8 cellular contexts compared by ENCODE assay signal in genomic region chr1:36148821-36149236, GRCh38. TPM values are rescaled to one million over a fixed set of nuclear protein-coding genes. Genes with fewer than 3 reads are reported as not detected.
DNase-seq lines count a peak whose midpoint lies in the region; ATAC-seq and TF ChIP-seq lines count a peak whose summit lies in the region.

No MANE protein-coding gene starts in this region.

- POLR2A ChIA-PET in CD4-positive, alpha-beta T cell (lab: Charles Lee): interaction anchor here (0.5 to 5.1 kb wide), 21 partner anchors 9 to 1326 kb away, joined by 3 to 194 read pairs (median 5); partner anchors contain the start of genes AGO3, SH3D21, STK40 and THRAP3

- H3K4me3 ChIP-seq in Karpas-422 (ENCODE audit: low read length): peak overlapping the region; percentile 82
- H3K4me3 ChIP-seq in ectodermal cell (ENCODE audit: insufficient read depth, low read depth, low read length): peak overlapping the region; percentile 77
- H3K4me3 ChIP-seq in neural cell (ENCODE audit: low read length): peak overlapping the region; percentile 83

- WGBS in ectodermal cell, 2 experiments: 11 to 14% methylated on average over 16 of the region's 16 CpGs

- no peaks in the 10 kb centered on the region for H3K27me3 Mint-ChIP-seq in CD4-positive, alpha-beta T cell

- TF ChIP-seq EP300 in neural cell (conservative IDR thresholded peaks at IDR 0.05; ENCODE audit: poor library complexity, severe bottlenecking): no peak

- peaks cover 72% of the 10 kb centered on the region for H3K4me1 Mint-ChIP-seq in CD4-positive, alpha-beta T cell (ENCODE audit: low read depth)

- H3K36me3 ChIP-seq in Karpas-422 (ENCODE audit: insufficient read depth, low read length) (peaks cover 12% of the 10 kb centered on the region), ectodermal cell (ENCODE audit: control insufficient read depth, insufficient read depth, low read length) (no peaks in the 10 kb centered on the region), neural cell (ENCODE audit: insufficient read depth, low read length) (no peaks in the 10 kb centered on the region)

- DNase-seq in CD4-positive, alpha-beta T cell: no peak
- no peak for DNase-seq in Karpas-422
- DNase-seq in DMS79 (lab: John Stamatoyannopoulos, UW): no peak

- no peaks in the 10 kb centered on the region for H3K27me3 ChIP-seq in CD4-positive, alpha-beta T cell (ENCODE audit: control insufficient read depth, insufficient read depth, low read length)
- H3K27me3 ChIP-seq in Karpas-422 (ENCODE audit: low read length): no peaks in the 10 kb centered on the region
- peaks cover 10% of the 10 kb centered on the region for H3K27me3 ChIP-seq in ectodermal cell (ENCODE audit: control insufficient read depth, insufficient read depth, low read length, poor library complexity, severe bottlenecking)
- no peaks in the 10 kb centered on the region for H3K27me3 ChIP-seq in neural cell (ENCODE audit: insufficient read depth, low read depth, low read length)

- H3K9me3 Mint-ChIP-seq in CD4-positive, alpha-beta T cell: no peaks in the 10 kb centered on the region

- H3K27ac Mint-ChIP-seq in CD4-positive, alpha-beta T cell: peak overlapping the region; percentile 95

- H3K27ac ChIP-seq in CD4-positive, alpha-beta T cell (ENCODE audit: low read depth, low read length): peak overlapping the region; percentile 92
- no peak overlapping the region; the same call in 1 of the 2 replicates for H3K27ac ChIP-seq in Karpas-422 (ENCODE audit: low read length)
- H3K27ac ChIP-seq in ectodermal cell (ENCODE audit: insufficient read depth, low read depth, low read length, poor library complexity, severe bottlenecking): peak overlapping the region; percentile 82
- peak overlapping the region; percentile 67 for H3K27ac ChIP-seq in neural cell (ENCODE audit: low read length)

- ATAC-seq in CD4-positive, alpha-beta T cell (ENCODE audit: poor library complexity): no peak
- ATAC-seq in HG02970 (IDR thresholded peaks at IDR 0.05; ENCODE audit: low FRiP score, unreplicated experiment) (no peak), HG03039 (IDR thresholded peaks at IDR 0.05; ENCODE audit: unreplicated experiment) (no peak), esophagus mucosa (no peak)

- peaks cover 8% of the 10 kb centered on the region for H3K36me3 Mint-ChIP-seq in CD4-positive, alpha-beta T cell (ENCODE audit: low read depth)

- H3K79me2 ChIP-seq in Karpas-422 (ENCODE audit: low read length): peaks cover 43% of the 10 kb centered on the region
- peaks cover 9% of the 10 kb centered on the region for H3K79me2 ChIP-seq in neural cell (replicated peaks; ENCODE audit: insufficient read depth, low read length)

- no peaks in the 10 kb centered on the region for H3K9me3 ChIP-seq in CD4-positive, alpha-beta T cell (ENCODE audit: control insufficient read depth, low read length)
- H3K9me3 ChIP-seq in Karpas-422 (ENCODE audit: low read length) (no peaks in the 10 kb centered on the region; the same call in 1 of the 2 replicates), ectodermal cell (ENCODE audit: control insufficient read depth, low read length) (no peaks in the 10 kb centered on the region), neural cell (ENCODE audit: low read length) (no peaks in the 10 kb centered on the region)

- intact Hi-C loops in CD4-positive, alpha-beta T cell (cut with DNase I, micrococcal nuclease): loop anchor here (1.0 to 5.0 kb wide), 10 partner anchors 13 to 272 kb away; partner anchors contain the start of genes THRAP3 (in 2 of the 2), ADPRS (in 1 of the 2), AGO3 (in 1 of the 2) and STK40 (in 1 of the 2)

- H4K20me1 ChIP-seq in Karpas-422 (ENCODE audit: insufficient read depth, low read depth, low read length) (no peaks in the 10 kb centered on the region), neural cell (ENCODE audit: insufficient read depth) (no peaks in the 10 kb centered on the region)

- CTCF ChIA-PET in CD4-positive, alpha-beta T cell (lab: Charles Lee): interaction anchor here (1.1 to 4.0 kb wide), 27 partner anchors 9 to 271 kb away, joined by 3 to 114 read pairs (median 7); partner anchors contain the start of genes AGO3, SH3D21 and THRAP3

- H3F3A ChIP-seq in neural cell (ENCODE audit: insufficient read depth, low read length, poor library complexity, severe bottlenecking): no peaks in the 10 kb centered on the region

- H3K9me2 ChIP-seq in Karpas-422 (replicated peaks; ENCODE audit: insufficient read depth, low read length): no peaks in the 10 kb centered on the region
- H3K9me2 ChIP-seq in neural cell (ENCODE audit: insufficient read depth, low read length): no peaks in the 10 kb centered on the region

- peaks cover 33% of the 10 kb centered on the region for H3K4me1 ChIP-seq in Karpas-422 (ENCODE audit: low read length)
- H3K4me1 ChIP-seq in ectodermal cell (ENCODE audit: control insufficient read depth, insufficient read depth, low read length): peaks cover 33% of the 10 kb centered on the region

- H3K4me3 Mint-ChIP-seq in CD4-positive, alpha-beta T cell: peak overlapping the region; percentile 98

- H3K4me2 ChIP-seq in Karpas-422 (ENCODE audit: low read depth, low read length, poor library complexity, severe bottlenecking) (peak overlapping the region; percentile 82), neural cell (ENCODE audit: low read length) (peak overlapping the region; percentile 79)

- TF ChIP-seq RAD21 in neural cell (conservative IDR thresholded peaks at IDR 0.05): no peak

- H3K9ac ChIP-seq in Karpas-422 (ENCODE audit: low read length): peak overlapping the region; percentile 77
- peak overlapping the region; percentile 71 for H3K9ac ChIP-seq in neural cell (ENCODE audit: low read length)

- TF ChIP-seq CTCF in CD4-positive, alpha-beta T cell (IDR thresholded peaks at IDR 0.05): no peak
- TF ChIP-seq CTCF in neural cell (IDR thresholded peaks at IDR 0.05; ENCODE audit: poor library complexity, severe bottlenecking): no peak

- peak overlapping the region; percentile 68; the same call in 1 of the 2 replicates for H2AFZ ChIP-seq in Karpas-422 (ENCODE audit: low read length)
- H2AFZ ChIP-seq in neural cell (ENCODE audit: low read depth, low read length): peak overlapping the region; percentile 45

TF ChIP-seq in neural cell, 6 proteins besides CTCF, POLR2A, EP300 and RAD21:
- no peak for TF ChIP-seq POLR2AphosphoS5 (IDR thresholded peaks at IDR 0.05)
- TF ChIP-seq TAF1 (IDR thresholded peaks at IDR 0.05; ENCODE audit: low read depth): no peak
- TF ChIP-seq EZH2 (IDR thresholded peaks at IDR 0.05; ENCODE audit: borderline replicate concordance, insufficient read depth, low read length, poor library complexity, severe bottlenecking): no peak
- TF ChIP-seq SMC3 (conservative IDR thresholded peaks at IDR 0.05; ENCODE audit: poor library complexity): no peak
- TF ChIP-seq MXI1 (conservative IDR thresholded peaks at IDR 0.05; ENCODE audit: poor library complexity, severe bottlenecking): no peak
- TF ChIP-seq, protein P1, sequence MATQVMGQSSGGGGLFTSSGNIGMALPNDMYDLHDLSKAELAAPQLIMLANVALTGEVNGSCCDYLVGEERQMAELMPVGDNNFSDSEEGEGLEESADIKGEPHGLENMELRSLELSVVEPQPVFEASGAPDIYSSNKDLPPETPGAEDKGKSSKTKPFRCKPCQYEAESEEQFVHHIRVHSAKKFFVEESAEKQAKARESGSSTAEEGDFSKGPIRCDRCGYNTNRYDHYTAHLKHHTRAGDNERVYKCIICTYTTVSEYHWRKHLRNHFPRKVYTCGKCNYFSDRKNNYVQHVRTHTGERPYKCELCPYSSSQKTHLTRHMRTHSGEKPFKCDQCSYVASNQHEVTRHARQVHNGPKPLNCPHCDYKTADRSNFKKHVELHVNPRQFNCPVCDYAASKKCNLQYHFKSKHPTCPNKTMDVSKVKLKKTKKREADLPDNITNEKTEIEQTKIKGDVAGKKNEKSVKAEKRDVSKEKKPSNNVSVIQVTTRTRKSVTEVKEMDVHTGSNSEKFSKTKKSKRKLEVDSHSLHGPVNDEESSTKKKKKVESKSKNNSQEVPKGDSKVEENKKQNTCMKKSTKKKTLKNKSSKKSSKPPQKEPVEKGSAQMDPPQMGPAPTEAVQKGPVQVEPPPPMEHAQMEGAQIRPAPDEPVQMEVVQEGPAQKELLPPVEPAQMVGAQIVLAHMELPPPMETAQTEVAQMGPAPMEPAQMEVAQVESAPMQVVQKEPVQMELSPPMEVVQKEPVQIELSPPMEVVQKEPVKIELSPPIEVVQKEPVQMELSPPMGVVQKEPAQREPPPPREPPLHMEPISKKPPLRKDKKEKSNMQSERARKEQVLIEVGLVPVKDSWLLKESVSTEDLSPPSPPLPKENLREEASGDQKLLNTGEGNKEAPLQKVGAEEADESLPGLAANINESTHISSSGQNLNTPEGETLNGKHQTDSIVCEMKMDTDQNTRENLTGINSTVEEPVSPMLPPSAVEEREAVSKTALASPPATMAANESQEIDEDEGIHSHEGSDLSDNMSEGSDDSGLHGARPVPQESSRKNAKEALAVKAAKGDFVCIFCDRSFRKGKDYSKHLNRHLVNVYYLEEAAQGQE (IDR thresholded peaks at IDR 0.05; ENCODE audit: borderline replicate concordance): no peak

RNA-seq across cellular contexts. Expression of gene TRAPPC3, which starts 0.5 kb away (rescaled TPM):
- 10 to 100 TPM; 18.4 to 21.3 TPM for total RNA-seq in CD4-positive, alpha-beta T cell
- total RNA-seq in Karpas-422 (2014; rRNA removed; shearing (Covaris generic); ENCODE audit: low replicate concordance): 46.7 and 81.0 TPM in 2 replicates
- polyA plus RNA-seq in ectodermal cell (2013, experiment 1 of 4): 63.7 TPM
- 64.2 TPM for polyA plus RNA-seq in ectodermal cell (2013, experiment 2 of 4)
- 59.8 TPM for polyA plus RNA-seq in ectodermal cell (2013, experiment 3 of 4)
- 68.0 TPM for polyA plus RNA-seq in ectodermal cell (2013, experiment 4 of 4)
- polyA plus RNA-seq in neural cell: 236 and 278 TPM in 2 replicates
- 76.0 and 81.1 TPM in 2 replicates for polyA minus RNA-seq in neural cell
- total RNA-seq in esophagus mucosa: 65.0 TPM

RNA-seq across cellular contexts. Expression of gene MAP7D1, which starts 7.1 kb away (rescaled TPM):
- 100 to 1,000 TPM; 156 to 163 TPM for total RNA-seq in CD4-positive, alpha-beta T cell
- 24.1 and 87.3 TPM in 2 replicates for total RNA-seq in Karpas-422 (2014; rRNA removed; shearing (Covaris generic); ENCODE audit: low replicate concordance)
- 131 TPM for polyA plus RNA-seq in ectodermal cell (2013, experiment 1 of 4)
- polyA plus RNA-seq in ectodermal cell (2013, experiment 2 of 4): 138 TPM
- polyA plus RNA-seq in ectodermal cell (2013, experiment 3 of 4): 98.5 TPM
- 108 TPM for polyA plus RNA-seq in ectodermal cell (2013, experiment 4 of 4)
- polyA plus RNA-seq in neural cell: 142 and 156 TPM in 2 replicates
- 102 and 119 TPM in 2 replicates for polyA minus RNA-seq in neural cell
- 93.1 TPM for total RNA-seq in esophagus mucosa

RNA-seq across cellular contexts. Expression of gene COL8A2, which starts 23.8 kb away (rescaled TPM):
- under 1 TPM; 0.05 to 0.06 TPM for total RNA-seq in CD4-positive, alpha-beta T cell
- total RNA-seq in Karpas-422 (2014; rRNA removed; shearing (Covaris generic); ENCODE audit: low replicate concordance): 0.04 TPM in 1 of 2 replicates, not detected in the other
- 0.09 TPM for polyA plus RNA-seq in ectodermal cell (2013, experiment 1 of 4)
- 0.12 TPM for polyA plus RNA-seq in ectodermal cell (2013, experiment 2 of 4)
- polyA plus RNA-seq in ectodermal cell (2013, experiment 3 of 4): 0.27 TPM
- polyA plus RNA-seq in ectodermal cell (2013, experiment 4 of 4): 0.32 TPM
- 0.98 TPM in 1 of 2 replicates, not detected in the other for polyA plus RNA-seq in neural cell
- polyA minus RNA-seq in neural cell: not detected in 2 replicates
- 2.7 TPM for total RNA-seq in esophagus mucosa
